Comparison of ENCODE assay signal across 33 cellular contexts in genomic region chr16:51441331-51441730, GRCh38.
DNase-seq lines count a peak whose midpoint lies in the region; ATAC-seq, FAIRE-seq and TF ChIP-seq lines count a peak whose summit lies in the region.
"Had no signal": no experiment of that assay in that cellular context is flagged by ENCODE, and none has a peak within 500 bp of the region (broad histone marks: within the 10 kb centered on the region; RNA-seq: fewer than 3 reads in every experiment).

No MANE protein-coding gene starts in this region.

- H3K4me1 Mint-ChIP-seq in WTC11 (peaks cover 73% of the 10 kb centered on the region), nephron progenitor cell (peaks cover 86% of the 10 kb centered on the region)
- H3K4me1 Mint-ChIP-seq: natural killer cell; stimulated activated naive B cell treated with anti-CD40 and anti-IgM and Interleukin-4, amounts not matched to agents 10 μg/mL and 1 μg/mL and 100 μg/mL, for 72 hours had no signal

- H3K27me3 Mint-ChIP-seq in WTC11 (ENCODE audit: low read depth) (no peaks in the 10 kb centered on the region), nephron progenitor cell (ENCODE audit: low read depth, poor library complexity) (peaks cover 5% of the 10 kb centered on the region)

- no peaks in the 10 kb centered on the region; the same call in 2 of the 3 replicates for H3K9me3 ChIP-seq in A549
- H3K9me3 ChIP-seq in body of pancreas, result no peaks in the 10 kb centered on the region
- H3K9me3 ChIP-seq: MG63, mucosa of descending colon, pancreas, suprapubic skin had no signal

- TF ChIP-seq CTCF in A549 (IDR thresholded peaks at IDR 0.05) (no peak), WTC11 (IDR thresholded peaks at IDR 0.05) (no peak), nephron progenitor cell (IDR thresholded peaks at IDR 0.05) (no peak), body of pancreas (IDR thresholded peaks at IDR 0.05) (no peak), GM20000 (IDR thresholded peaks at IDR 0.05; ENCODE audit: extremely low read depth, missing control alignments) (no peak), lower leg skin (IDR thresholded peaks at IDR 0.05) (no peak)

- no peaks in the 10 kb centered on the region for H3K4me1 ChIP-seq in A549
- H3K4me1 ChIP-seq in body of pancreas, result no peaks in the 10 kb centered on the region
- H3K4me1 ChIP-seq: pancreas, suprapubic skin had no signal

- peaks cover 0 to 4% of the 10 kb centered on the region in 2 donors for H3K27me3 ChIP-seq in body of pancreas
- H3K27me3 ChIP-seq: MG63 had no signal

- ATAC-seq in A549 (no peak), WTC11 (no peak), body of pancreas (no peak)
- ATAC-seq: mucosa of descending colon; natural killer cell; pancreas; stimulated activated naive B cell treated with anti-CD40 and anti-IgM and Interleukin-4, amounts not matched to agents 10 μg/mL and 1 μg/mL and 100 μg/mL, for 72 hours had no signal

- no peaks in the 10 kb centered on the region for H3K36me3 ChIP-seq in body of pancreas (replicated peaks in 1 of 2; ENCODE audit: insufficient read depth in 1 of 2, low read depth in 2 of 2)
- H3K36me3 ChIP-seq: MG63, pancreas, suprapubic skin had no signal

- FAIRE-seq in A549 (lab: Jason Lieb, UNC) (no peak), endometrium (lab: Jason Lieb, UNC) (peak; percentile 86)
- FAIRE-seq: colon, HTR-8/SVneo, pancreas, RCC 7860, urothelium cell line had no signal

- H3K27ac Mint-ChIP-seq in WTC11 (peak overlapping the region; percentile 87), nephron progenitor cell (peak overlapping the region; percentile 99)
- H3K27ac Mint-ChIP-seq: activated T-cell treated with anti-CD3 and anti-CD28 coated beads, Interleukin-2, amount 50 U/mL, for 24 hours; natural killer cell; stimulated activated naive B cell treated with anti-CD40 and anti-IgM and Interleukin-4, amounts not matched to agents 10 μg/mL and 1 μg/mL and 100 μg/mL, for 72 hours; T-helper 2 cell treated with Interferon-gamma antibody and Interleukin-4, amounts not matched to agents 5 μg/mL and 100 μg/mL, for 36 hours had no signal

- TF ChIP-seq POLR2A in A549 (IDR thresholded peaks at IDR 0.05; ENCODE audit: low read length), result no peak
- TF ChIP-seq POLR2A in body of pancreas (IDR thresholded peaks at IDR 0.05), result no peak
- TF ChIP-seq POLR2A in lower leg skin (IDR thresholded peaks at IDR 0.05), result no peak

- H3K27ac ChIP-seq in A549, result no peak overlapping the region
- no peak overlapping the region for H3K27ac ChIP-seq in body of pancreas
- H3K27ac ChIP-seq: pancreas, skin epidermis, suprapubic skin had no signal

- H3K36me3 Mint-ChIP-seq in WTC11 (no peaks in the 10 kb centered on the region), nephron progenitor cell (ENCODE audit: low read depth) (peaks cover 5% of the 10 kb centered on the region)
- H3K36me3 Mint-ChIP-seq: stimulated activated naive B cell treated with anti-CD40 and anti-IgM and Interleukin-4, amounts not matched to agents 10 μg/mL and 1 μg/mL and 100 μg/mL, for 72 hours had no signal

- TF ChIP-seq RAD21 in A549 (conservative IDR thresholded peaks at IDR 0.05 in 1 of 2, IDR thresholded peaks at IDR 0.05 in 1 of 2), result no peak

- H3K9me3 Mint-ChIP-seq in WTC11, result no peaks in the 10 kb centered on the region
- H3K9me3 Mint-ChIP-seq in nephron progenitor cell, result no peaks in the 10 kb centered on the region
- H3K9me3 Mint-ChIP-seq: T-helper 2 cell treated with Interferon-gamma antibody and Interleukin-4, amounts not matched to agents 5 μg/mL and 100 μg/mL, for 36 hours had no signal

- DNase-seq in A549 (ENCODE audit: low read depth in 1 of 2, low spot score in 1 of 2), result no peak
- DNase-seq in WTC11 (ENCODE audit: low spot score), result no peak
- no peak for DNase-seq in nephron progenitor cell
- DNase-seq in activated CD4-positive, alpha-beta T cell treated with anti-CD3 and anti-CD28 coated beads for 1 hour, result no peak
- no peak for DNase-seq in body of pancreas
- no peak for DNase-seq in GM20000 (ENCODE audit: low spot score)
- no peak for DNase-seq in lower leg skin (ENCODE audit: low spot score in 2 of 2)
- DNase-seq: 8988T; activated CD4-positive, alpha-beta T cell treated with anti-CD3 and anti-CD28 coated beads for 4 hours; activated gamma-delta T cell treated with Interleukin-2 at 50 U/mL for 16 hours; activated T-cell treated with anti-CD3 and anti-CD28 coated beads, Interleukin-2, amount 50 U/mL, for 24 hours; effector CD8-positive, alpha-beta T cell; GOT3; KG1; kidney glomerular epithelial cell; MG63; mucosa of descending colon; natural killer cell; NCI-H1105; NCI-H187 treated with DMSO at 0.1 percent for 48 hours; NCI-H2171; pancreas; SIG-M5; stimulated activated naive B cell treated with anti-CD40 and anti-IgM and Interleukin-4, amounts not matched to agents 10 μg/mL and 1 μg/mL and 100 μg/mL, for 72 hours had no signal

- POLR2A ChIA-PET in A549 (lab: Yijun Ruan, JAX) (no interaction called here), WTC11 (lab: Charles Lee) (interaction anchor here (0.7 kb wide), 1 partner anchor 289 kb away, joined by 5 read pairs; no protein-coding TSS in a partner anchor)

- no peak for TF ChIP-seq EP300 in A549 (IDR thresholded peaks at IDR 0.05)

- 46% methylated on average over 4 of the region's 4 CpGs for WGBS in A549 (ENCODE audit: missing lambda C conversion rate)
- 45 to 60% methylated on average over 4 of the region's 4 CpGs for WGBS in body of pancreas, 2 donors
- 42 to 49% methylated on average over 4 of the region's 4 CpGs for WGBS in lower leg skin, 2 donors

- CTCF ChIA-PET in A549 (lab: Yijun Ruan, JAX), result no interaction called here
- CTCF ChIA-PET in WTC11 (lab: Charles Lee), result interaction anchor here (0.6 to 0.7 kb wide), 3 partner anchors 70 to 286 kb away, joined by 3 to 6 read pairs (median 3); no protein-coding TSS in a partner anchor

- H3K4me3 ChIP-seq in A549 (no peak overlapping the region), body of pancreas (no peak overlapping the region), lower leg skin (ENCODE audit: low read depth, poor library complexity, severe bottlenecking) (no peak overlapping the region)
- H3K4me3 ChIP-seq: lung, MG63, mucosa of descending colon, pancreas, skin epidermis, suprapubic skin had no signal

- intact Hi-C loops in body of pancreas (cut with DNase I), result no loop called here
- intact Hi-C loops in lower leg skin (cut with DNase I; ENCODE audit: low total_unique reads), result no loop called here

- H3K4me3 Mint-ChIP-seq in WTC11 (peak overlapping the region; percentile 64), nephron progenitor cell (peak overlapping the region; percentile 82)
- H3K4me3 Mint-ChIP-seq: activated T-cell treated with anti-CD3 and anti-CD28 coated beads, Interleukin-2, amount 50 U/mL, for 24 hours; natural killer cell; stimulated activated naive B cell treated with anti-CD40 and anti-IgM and Interleukin-4, amounts not matched to agents 10 μg/mL and 1 μg/mL and 100 μg/mL, for 72 hours; T-helper 2 cell treated with Interferon-gamma antibody and Interleukin-4, amounts not matched to agents 5 μg/mL and 100 μg/mL, for 36 hours had no signal

- 0 out of 3 replicates have a peak overlapping the region, but pooled peaks have one; percentile 41 for H3K4me2 ChIP-seq in A549

TF ChIP-seq in A549, 52 proteins besides CTCF, POLR2A, EP300 and RAD21:
- TF ChIP-seq CEBPB (IDR thresholded peaks at IDR 0.05) (no peak), FOSL2 (IDR thresholded peaks at IDR 0.05) (no peak), FOSL2 (CRISPR knock-in tag; IDR thresholded peaks at IDR 0.05) (no peak), SMC3 (IDR thresholded peaks at IDR 0.05) (no peak), RCOR1 (IDR thresholded peaks at IDR 0.05; ENCODE audit: low read depth, low read length) (no peak), NR3C1 (IDR thresholded peaks at IDR 0.05) (no peak), USF2 (IDR thresholded peaks at IDR 0.05) (no peak), ATOH8 (CRISPR knock-in tag; IDR thresholded peaks at IDR 0.05; ENCODE audit: low read depth) (no peak), SREBF2 (IDR thresholded peaks at IDR 0.05) (no peak)
TF ChIP-seq in A549: peak in this region for 0.

TF ChIP-seq in WTC11, 78 proteins besides CTCF, POLR2A, EP300 and RAD21 (continues in another document):
- TF ChIP-seq OVOL2 (CRISPR knock-in tag; IDR thresholded peaks at IDR 0.05; ENCODE audit: borderline replicate concordance), result no peak
- TF ChIP-seq ESRRA (CRISPR knock-in tag; IDR thresholded peaks at IDR 0.05; ENCODE audit: borderline replicate concordance), result no peak
- TF ChIP-seq SP1 (CRISPR knock-in tag; conservative IDR thresholded peaks at IDR 0.05), result no peak
- no peak for TF ChIP-seq USF1 (CRISPR knock-in tag; IDR thresholded peaks at IDR 0.05)
- no peak for TF ChIP-seq E2F5 (CRISPR knock-in tag; IDR thresholded peaks at IDR 0.05)
- TF ChIP-seq KAT7 (CRISPR knock-in tag; IDR thresholded peaks at IDR 0.05; ENCODE audit: borderline replicate concordance), result no peak
- TF ChIP-seq ATF1 (CRISPR knock-in tag; IDR thresholded peaks at IDR 0.05), result no peak
- no peak for TF ChIP-seq JAZF1 (CRISPR knock-in tag; IDR thresholded peaks at IDR 0.05)
- TF ChIP-seq ZNF671 (CRISPR knock-in tag; IDR thresholded peaks at IDR 0.05), result no peak
- no peak for TF ChIP-seq MAX (CRISPR knock-in tag; IDR thresholded peaks at IDR 0.05)
- no peak for TF ChIP-seq ZNF121 (CRISPR knock-in tag; IDR thresholded peaks at IDR 0.05)
- TF ChIP-seq TEAD1 (CRISPR knock-in tag; IDR thresholded peaks at IDR 0.05), result no peak
